Comparison of ENCODE assay signal across 8 cellular contexts in the genomic region with DNA sequence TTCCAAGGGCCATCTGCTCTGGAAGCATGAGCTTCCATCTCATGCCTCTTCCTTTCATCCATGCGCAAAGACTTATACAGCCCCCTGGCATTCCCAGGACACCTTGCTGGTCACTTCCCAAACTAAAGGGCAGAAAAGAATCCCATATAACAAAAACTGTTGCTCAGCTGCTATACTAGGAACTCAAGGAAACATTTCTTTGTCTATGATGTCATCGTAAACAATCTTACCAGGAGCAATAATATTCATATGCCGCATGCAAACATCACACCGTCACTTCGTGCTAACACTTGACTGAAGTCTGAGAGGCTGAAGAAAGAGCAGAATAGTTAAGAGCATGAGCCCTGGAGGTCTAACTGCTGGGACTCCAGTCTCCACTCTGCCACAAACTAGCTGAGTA.
"Had no signal": no experiment of that assay in that cellular context is flagged by ENCODE, and none has a peak within 500 bp of the region (broad histone marks: within the 10 kb centered on the region; RNA-seq: fewer than 3 reads in every experiment).

No MANE protein-coding gene starts in this region.

- H3K4me3 ChIP-seq: GM23338, K562 had no signal

- H3K27ac ChIP-seq: HL-60 had no signal

- H3K4me3 Mint-ChIP-seq: GM23338, H9, HFFc6 had no signal

- DNase-seq: H9, HCEC 1CT, HFFc6, IMR-90, KG1 had no signal

- H3K9me3 Mint-ChIP-seq: GM23338, H9, HFFc6 had no signal

- ATAC-seq: K562 had no signal

- H3K27ac Mint-ChIP-seq: GM23338, H9, HFFc6 had no signal
